ENCODE assay signal across 12 cellular contexts in the genomic region with DNA sequence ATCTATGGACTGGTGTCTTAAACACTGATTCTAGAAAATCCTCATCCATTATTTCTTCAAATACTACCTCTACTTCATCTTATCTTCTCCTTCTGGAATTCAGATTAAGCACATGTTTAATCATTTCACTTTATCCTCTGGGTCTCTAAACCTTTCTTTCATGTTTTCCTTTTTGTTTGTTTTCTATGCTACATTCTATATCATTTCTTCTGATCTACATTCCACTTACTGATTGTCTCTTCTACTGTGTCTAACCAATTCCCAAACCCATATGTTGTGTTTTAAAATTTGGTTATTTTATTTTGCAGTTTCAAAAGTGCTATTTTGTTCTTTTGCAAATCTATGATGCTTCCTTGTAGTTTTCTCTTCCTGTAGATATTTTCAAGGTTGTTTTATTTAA. TPM values are rescaled to one million over a fixed set of nuclear protein-coding genes. Genes with fewer than 3 reads are reported as not detected.
"Had no signal": no experiment of that assay in that cellular context is flagged by ENCODE, and none has a peak within 500 bp of the region (broad histone marks: within the 10 kb centered on the region; RNA-seq: fewer than 3 reads in every experiment).

No MANE protein-coding gene starts in this region.

- H3K36me3 ChIP-seq: HAP-1 had no signal

- H3K4me3 ChIP-seq: GM23248, HAP-1 had no signal

- FAIRE-seq: HepG2 had no signal

- H3K27me3 Mint-ChIP-seq: IgD-negative memory B cell had no signal

- H3K4me3 Mint-ChIP-seq: HFFc6, IgD-negative memory B cell had no signal

- H3K9ac ChIP-seq: GM23248 had no signal

- DNase-seq: GM23248, GOT3, H7, HFFc6, KG1 had no signal

- ATAC-seq: HCT116, HepG2 had no signal

- H3K4me1 ChIP-seq: HAP-1 had no signal

- H3K27ac Mint-ChIP-seq: HFFc6, IgD-negative memory B cell had no signal

- H3K27ac ChIP-seq: GM23248, HL-60 had no signal

- H3K9me3 ChIP-seq: HAP-1 had no signal

- H2AFZ ChIP-seq: GM23248 had no signal

- H3K9me3 Mint-ChIP-seq: HFFc6 had no signal

RNA-seq across cellular contexts. Expression of gene CCR4, which starts 31.7 kb away (rescaled TPM):
- total RNA-seq: GM23248, H4, H7, HFFc6, HT1080 had no signal
- polyA plus RNA-seq: GM23248, IgD-negative memory B cell had no signal
